In genomic region chr3:54954516-54954915, GRCh38 we compare ENCODE assay signal across 1 cellular context.
TF ChIP-seq lines count a peak whose summit lies in the region.

No MANE protein-coding gene starts in this region.

TF ChIP-seq in SK-N-SH, 30 proteins besides CTCF, POLR2A, EP300 and RAD21 (continued from another document):
- no peak for TF ChIP-seq ZBTB33 (IDR thresholded peaks at IDR 0.05; ENCODE audit: borderline replicate concordance, low read depth)
- TF ChIP-seq FOSL2 (IDR thresholded peaks at IDR 0.05; ENCODE audit: borderline replicate concordance, low read depth): no peak
- no peak for TF ChIP-seq RFX5 (IDR thresholded peaks at IDR 0.05; ENCODE audit: low read length)
- no peak for TF ChIP-seq PBX3 (IDR thresholded peaks at IDR 0.05)
- no peak for TF ChIP-seq RXRA (IDR thresholded peaks at IDR 0.05; ENCODE audit: borderline replicate concordance, low read depth)
